ENCODE assay signal across 8 cellular contexts in genomic region chr3:127628788-127629456, GRCh38. TPM values are rescaled to one million over a fixed set of nuclear protein-coding genes. Genes with fewer than 3 reads are reported as not detected.
DNase-seq lines count a peak whose midpoint lies in the region; FAIRE-seq and TF ChIP-seq lines count a peak whose summit lies in the region.

Gene PODXL2, plus strand, starts transcription at chr3:127629185. Its CDS starts 35 bp downstream, at chr3:127629220.

- H3K4me3 ChIP-seq in AG04449 (ENCODE audit: low read depth, low read length) (peak within 1 kb of the TSS; percentile 51), endothelial cell of umbilical vein (replicated peaks in 1 of 3; ENCODE audit: insufficient read depth in 1 of 3, low read depth in 1 of 3, low read length in 3 of 3) (peak within 1 kb of the TSS in 2 of 3 experiments; percentile 13 to 38), mesodermal cell (ENCODE audit: extremely low read depth, insufficient read depth, low read length, poor library complexity, severe bottlenecking) (peak within 1 kb of the TSS; percentile 20)

- no peaks in the 10 kb centered on the region for H3K79me2 ChIP-seq in endothelial cell of umbilical vein (ENCODE audit: control insufficient read depth, insufficient read depth, low read length)

- no TSS peak for BruUV-seq in endothelial cell of umbilical vein (replicated peaks; lab: Mats Ljungman, UMichigan)

- TF ChIP-seq POLR2A in GM12892 (IDR thresholded peaks at IDR 0.05; ENCODE audit: low read depth, low read length) (no peak), endothelial cell of umbilical vein (IDR thresholded peaks at IDR 0.05; ENCODE audit: low read depth, low read length) (no peak)

- peak within 1 kb of the TSS; percentile 43 for H2AFZ ChIP-seq in endothelial cell of umbilical vein (ENCODE audit: low read depth, low read length)

- TF ChIP-seq CTCF in AG04449 (IDR thresholded peaks at IDR 0.05; ENCODE audit: insufficient read depth, low read length, missing control alignments) (no peak), endothelial cell of umbilical vein (IDR thresholded peaks at IDR 0.05; ENCODE audit: extremely low read depth in 1 of 2, insufficient read depth in 1 of 2, low read depth in 1 of 2, low read length in 2 of 2) (no peak)

- POLR2A ChIA-PET in AG04449 (lab: Yijun Ruan, JAX) (no interaction called here), endothelial cell of umbilical vein (lab: Charles Lee) (no interaction called here)

- H3K4me1 ChIP-seq in endothelial cell of umbilical vein (ENCODE audit: control insufficient read depth, extremely low read depth, insufficient read depth, low read length) (peaks cover 6% of the 10 kb centered on the region), mesodermal cell (ENCODE audit: control insufficient read depth, insufficient read depth, low read length, poor library complexity, severe bottlenecking) (no peaks in the 10 kb centered on the region)

- peak within 1 kb of the TSS; percentile 7 for H3K9ac ChIP-seq in endothelial cell of umbilical vein (replicated peaks; ENCODE audit: extremely low read depth, insufficient read depth, low read length)

- H3K36me3 ChIP-seq in endothelial cell of umbilical vein (ENCODE audit: control insufficient read depth in 2 of 2, extremely low read depth in 1 of 2, insufficient read depth in 2 of 2, low read length in 2 of 2): no peaks in the 10 kb centered on the region
- H3K36me3 ChIP-seq in mesodermal cell (ENCODE audit: control insufficient read depth, insufficient read depth, low read length): no peaks in the 10 kb centered on the region

- no peaks in the 10 kb centered on the region for H4K20me1 ChIP-seq in endothelial cell of umbilical vein (replicated peaks; ENCODE audit: control insufficient read depth, extremely low read depth, insufficient read depth, low read length)

- H3K9me3 ChIP-seq in endothelial cell of umbilical vein (replicated peaks; ENCODE audit: control insufficient read depth, insufficient read depth, low read length) (no peaks in the 10 kb centered on the region), mesodermal cell (ENCODE audit: control insufficient read depth, low read length) (peaks cover 3% of the 10 kb centered on the region)

- intact Hi-C loops in endothelial cell of umbilical vein (cut with micrococcal nuclease): no loop called here

- H3K4me2 ChIP-seq in endothelial cell of umbilical vein (ENCODE audit: insufficient read depth, low read length): peak within 1 kb of the TSS; percentile 24

- WGBS in mesodermal cell (ENCODE audit: insufficient coverage in 2 of 2), 2 experiments: 2 to 3% methylated on average over 29 to 83 of the region's 104 CpGs

- dilution Hi-C loops in endothelial cell of umbilical vein (cut with MboI; ENCODE audit: extremely low pct_ligation_motif_present, low sequenced_read_pairs): no loop called here

- DNase-seq in AG04449 (ENCODE audit: low read depth, low spot score) (no peak), GM12892 (ENCODE audit: insufficient read length) (peak; percentile 50), NCI-H1105 (lab: John Stamatoyannopoulos, UW) (peak; percentile 65), endothelial cell of umbilical vein (ENCODE audit: low read depth, low spot score) (peak; percentile 47), NCI-H1694 treated with DMSO at 0.1 percent for 48 hours (lab: John Stamatoyannopoulos, UW) (no peak)
- peak; percentile 16 for DNase-seq in activated CD4-positive, alpha-beta T cell treated with anti-CD3 and anti-CD28 coated beads, Interleukin-2, amount 50 U/mL, for 1 hour
- DNase-seq in stimulated activated naive CD4-positive, alpha-beta T cell treated with Interleukin-2 at 50 U/mL for 16 hours (lab: John Stamatoyannopoulos, UW): peak; percentile 3

- no peaks in the 10 kb centered on the region for H3K9me1 ChIP-seq in endothelial cell of umbilical vein (replicated peaks; ENCODE audit: control insufficient read depth, extremely low read depth, insufficient read depth, low read length)

- no peak for FAIRE-seq in GM12892 (lab: Jason Lieb, UNC)
- no peak for FAIRE-seq in endothelial cell of umbilical vein (lab: Jason Lieb, UNC)

- CTCF ChIA-PET in AG04449 (lab: Yijun Ruan, JAX) (no interaction called here), endothelial cell of umbilical vein (lab: Charles Lee) (interaction anchor here (0.6 to 1.0 kb wide), 2 partner anchors 54 to 194 kb away, joined by 3 to 6 read pairs; no protein-coding TSS in a partner anchor)

- peaks cover 32 to 35% of the 10 kb centered on the region in 2 experiments for H3K27me3 ChIP-seq in endothelial cell of umbilical vein (ENCODE audit: control insufficient read depth in 2 of 2, insufficient read depth in 2 of 2, low read length in 2 of 2)

- H3K27ac ChIP-seq in endothelial cell of umbilical vein (ENCODE audit: insufficient read depth, low read depth, low read length) (no peak within 1 kb of the TSS), mesodermal cell (ENCODE audit: low read depth, low read length, severe bottlenecking) (no peak within 1 kb of the TSS)

TF ChIP-seq in endothelial cell of umbilical vein, 7 proteins besides CTCF, POLR2A, EP300 and RAD21:
- TF ChIP-seq EZH2 (IDR thresholded peaks at IDR 0.05; ENCODE audit: borderline replicate concordance, low read depth, low read length, severe bottlenecking): no peak
- TF ChIP-seq GATA2 (IDR thresholded peaks at IDR 0.05; ENCODE audit: insufficient read depth, insufficient read length, low read depth, low read length): no peak
- TF ChIP-seq FOS (IDR thresholded peaks at IDR 0.05; ENCODE audit: borderline replicate concordance, insufficient read depth, low read length): no peak
- TF ChIP-seq MAX (IDR thresholded peaks at IDR 0.05; ENCODE audit: insufficient read depth, insufficient read length): no peak
- no peak for TF ChIP-seq MYC (IDR thresholded peaks at IDR 0.05; ENCODE audit: low read depth, low read length)
- no peak for TF ChIP-seq JUN (IDR thresholded peaks at IDR 0.05; ENCODE audit: borderline replicate concordance, insufficient read depth, insufficient read length, low read depth)
- no peak for TF ChIP-seq POLR2AphosphoS5 (IDR thresholded peaks at IDR 0.05; ENCODE audit: insufficient read depth, low read depth, low read length)

RNA-seq across cellular contexts. Expression of gene PODXL2, which starts in this region (rescaled TPM):
- 3.8 TPM for polyA plus RNA-seq in GM12892 (2012; ENCODE audit: missing spikeins)
- total RNA-seq in endothelial cell of umbilical vein: 5.3 and 6.5 TPM in 2 replicates
- polyA plus RNA-seq in endothelial cell of umbilical vein: 5.5 and 8.1 TPM in 2 replicates
- polyA plus RNA-seq in endothelial cell of umbilical vein (2011; cell fraction: cytosol; rRNA removed): 4.2 and 5.6 TPM in 2 replicates
- polyA plus RNA-seq in endothelial cell of umbilical vein (2011; cell fraction: nucleus; rRNA removed): 3.3 and 3.7 TPM in 2 replicates
- 4.0 and 5.8 TPM in 2 replicates for polyA plus RNA-seq in endothelial cell of umbilical vein (2012)
- 2.1 and 3.8 TPM in 2 replicates for polyA minus RNA-seq in endothelial cell of umbilical vein
- polyA minus RNA-seq in endothelial cell of umbilical vein (2011; cell fraction: cytosol; rRNA and poly(A)+ RNA removed): 23.0 TPM
- 0.82 and 1.4 TPM in 2 replicates for polyA minus RNA-seq in endothelial cell of umbilical vein (2011; cell fraction: nucleus; rRNA and poly(A)+ RNA removed)
- 12.6 TPM for polyA plus RNA-seq in mesodermal cell (2013, experiment 1 of 2)
- polyA plus RNA-seq in mesodermal cell (2013, experiment 2 of 2): 9.7 TPM

Comparison
In these comparisons a context has a peak if more than half of its experiments do, and no peak if none do; other contexts are left out.
1. DNase-seq: peak in GM12892 (single experiment), NCI-H1105 (single experiment), activated CD4-positive, alpha-beta T cell treated with anti-CD3 and anti-CD28 coated beads, Interleukin-2, amount 50 U/mL, for 1 hour (single experiment), endothelial cell of umbilical vein (single experiment) and stimulated activated naive CD4-positive, alpha-beta T cell treated with Interleukin-2 at 50 U/mL for 16 hours (single experiment); none in AG04449 (single experiment) and NCI-H1694 treated with DMSO at 0.1 percent for 48 hours (single experiment).
2. Peak in every context shown above with its lines, with median percentiles within 50 percentile points of each other: H3K4me3 ChIP-seq.